ENCODE assay signal across 8 cellular contexts in the genomic region with DNA sequence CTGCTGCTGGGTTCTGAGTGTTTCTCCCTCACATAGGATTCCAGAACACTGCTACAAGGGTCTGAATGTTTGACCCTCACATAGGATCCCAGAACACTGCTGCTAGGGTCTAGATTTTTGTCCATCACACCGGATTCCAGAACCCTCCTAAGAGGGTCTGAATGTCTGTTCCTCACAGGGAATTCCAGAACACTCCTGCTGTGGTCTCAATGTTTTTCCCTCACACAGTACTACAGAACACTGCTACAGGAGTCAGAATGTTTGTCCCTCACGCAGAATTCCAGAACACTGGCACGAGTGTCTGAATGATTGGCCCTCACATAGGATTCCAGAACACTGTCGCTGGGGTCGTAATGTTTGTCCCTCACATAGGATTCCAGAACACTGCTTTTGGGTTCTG.
DNase-seq lines count a peak whose midpoint lies in the region; ATAC-seq, FAIRE-seq and TF ChIP-seq lines count a peak whose summit lies in the region.
"Not testable (repeated sequence)": the region's sequence is repeated elsewhere in the genome, so short reads cannot be mapped to it uniquely, and the experiment has no call there.

No MANE protein-coding gene starts in this region.

- not testable (repeated sequence) for H4K20me1 ChIP-seq in DND-41 (ENCODE audit: insufficient read depth, low read length); HepG2 (ENCODE audit: insufficient read depth, low read length)

- not testable (repeated sequence) for H3K4me3 ChIP-seq in DND-41 (ENCODE audit: low read depth in 1 of 2, low read length in 2 of 2); endodermal cell (ENCODE audit: low read length); right cardiac atrium (ENCODE audit: low read length); HepG2 (replicated peaks in 1 of 3; ENCODE audit: insufficient read depth in 1 of 3, low read depth in 2 of 3, low read length in 3 of 3)
- peak overlapping the region; percentile 11 to 23 for H3K4me3 ChIP-seq in muscle layer of duodenum (ENCODE audit: low read depth in 1 of 2, low read length in 2 of 2)
- peak overlapping the region in 4 of 5 donors; percentile 23 to 48 (median 26) for H3K4me3 ChIP-seq in subcutaneous abdominal adipose tissue (ENCODE audit: low read depth in 1 of 5, low read length in 5 of 5)

- H3K36me3 Mint-ChIP-seq in endodermal cell (ENCODE audit: low read depth); osteocyte (ENCODE audit: unreplicated experiment): not testable (repeated sequence)

- H2AFZ ChIP-seq in DND-41 (ENCODE audit: low read depth, low read length); HepG2 (ENCODE audit: low read length): not testable (repeated sequence)

- not testable (repeated sequence) for TF ChIP-seq EP300 in HepG2 (IDR thresholded peaks at IDR 0.05; ENCODE audit: low read depth in 2 of 2, low read length in 2 of 2); HepG2 (CRISPR knock-in tag; IDR thresholded peaks at IDR 0.05; ENCODE audit: borderline replicate concordance)

- not testable (repeated sequence) for H3K4me1 Mint-ChIP-seq in endodermal cell; osteocyte (ENCODE audit: unreplicated experiment)

- not testable (repeated sequence) for TF ChIP-seq CTCF in DND-41 (IDR thresholded peaks at IDR 0.05; ENCODE audit: borderline replicate concordance, extremely low read depth, low read length, poor library complexity, severe bottlenecking); endodermal cell (conservative IDR thresholded peaks at IDR 0.05); HepG2 (CRISPR knock-in tag; IDR thresholded peaks at IDR 0.05); osteocyte (IDR thresholded peaks at IDR 0.05)

- not testable (repeated sequence) for H3K27ac Mint-ChIP-seq in endodermal cell; osteocyte (ENCODE audit: unreplicated experiment)

- not testable (repeated sequence) for H3K4me3 Mint-ChIP-seq in endodermal cell; osteocyte (ENCODE audit: unreplicated experiment)

- H3K9me3 Mint-ChIP-seq in endodermal cell (peaks cover 100% of the 10 kb centered on the region), osteocyte (ENCODE audit: unreplicated experiment) (peaks cover 73% of the 10 kb centered on the region)

- in situ Hi-C loops in HepG2 (cut with HindIII; ENCODE audit: extremely low pct_ligation_motif_present, low pct_unique_long_range_greater_than_20kb): not testable (repeated sequence)

- not testable (repeated sequence) for BruUV-seq in HepG2 (replicated peaks; lab: Mats Ljungman, UMichigan)

- H3K4me2 ChIP-seq in DND-41 (ENCODE audit: insufficient read depth, low read length); HepG2 (ENCODE audit: low read depth, low read length): not testable (repeated sequence)

- not testable (repeated sequence) for H3K27me3 ChIP-seq in DND-41 (ENCODE audit: insufficient read depth, low read length, poor library complexity); endodermal cell (ENCODE audit: control insufficient read depth, insufficient read depth, low read length, poor library complexity, severe bottlenecking); right cardiac atrium (ENCODE audit: control insufficient read depth, insufficient read depth); HepG2 (ENCODE audit: control insufficient read depth in 1 of 2, insufficient read depth in 2 of 2, low read length in 2 of 2); muscle layer of duodenum (ENCODE audit: low read depth, low read length); subcutaneous abdominal adipose tissue (ENCODE audit: control insufficient read depth in 5 of 5, insufficient read depth in 4 of 5, low read length in 5 of 5)

- not testable (repeated sequence) for TF ChIP-seq RAD21 in HepG2 (CRISPR knock-in tag; IDR thresholded peaks at IDR 0.05)

- H3K27me3 Mint-ChIP-seq in endodermal cell (ENCODE audit: insufficient read depth): peaks cover 94% of the 10 kb centered on the region
- not testable (repeated sequence) for H3K27me3 Mint-ChIP-seq in osteocyte (ENCODE audit: unreplicated experiment)

- DNase-seq in DND-41; Right ventricle myocardium inferior (ENCODE audit: missing footprints); right cardiac atrium; HepG2 (ENCODE audit: low spot score): not testable (repeated sequence)
- DNase-seq in endodermal cell (peak; percentile 17), osteocyte (ENCODE audit: extremely low spot score, unreplicated experiment) (peak; percentile 40)

- not testable (repeated sequence) for H3K27ac ChIP-seq in DND-41 (ENCODE audit: low read length); endodermal cell (ENCODE audit: low read depth, low read length); right cardiac atrium (ENCODE audit: low read length); HepG2 (ENCODE audit: extremely low read length, insufficient read depth, low read length); muscle layer of duodenum (ENCODE audit: low read length); subcutaneous abdominal adipose tissue (ENCODE audit: low read depth, low read length)

- not testable (repeated sequence) for H3K9me3 ChIP-seq in DND-41 (ENCODE audit: insufficient read depth, low read length, severe bottlenecking); right cardiac atrium (ENCODE audit: control insufficient read depth, low read length)
- H3K9me3 ChIP-seq in endodermal cell (ENCODE audit: control insufficient read depth, low read length): peaks cover 73% of the 10 kb centered on the region
- peaks cover 35% of the 10 kb centered on the region for H3K9me3 ChIP-seq in HepG2 (ENCODE audit: low read length)
- peaks cover 63 to 98% of the 10 kb centered on the region in 2 donors for H3K9me3 ChIP-seq in muscle layer of duodenum (ENCODE audit: control insufficient read depth in 1 of 2, low read length in 2 of 2)
- H3K9me3 ChIP-seq in subcutaneous abdominal adipose tissue (ENCODE audit: control insufficient read depth in 5 of 5, low read length in 5 of 5): peaks cover 60 to 96% (median 69%) of the 10 kb centered on the region in 5 donors

- not testable (repeated sequence) for TF ChIP-seq POLR2A in HepG2 (IDR thresholded peaks at IDR 0.05; ENCODE audit: insufficient read depth in 1 of 2, low read depth in 2 of 2, low read length in 2 of 2)

- not testable (repeated sequence) for H3K36me3 ChIP-seq in DND-41 (ENCODE audit: insufficient read depth, low read length); endodermal cell (ENCODE audit: control insufficient read depth, insufficient read depth, low read length); HepG2 (replicated peaks in 1 of 2; ENCODE audit: control insufficient read depth in 1 of 2, insufficient read depth in 2 of 2, low read length in 2 of 2); muscle layer of duodenum (ENCODE audit: control insufficient read depth in 1 of 2, insufficient read depth in 2 of 2, low read length in 2 of 2); subcutaneous abdominal adipose tissue (ENCODE audit: control insufficient read depth in 5 of 5, insufficient read depth in 5 of 5, low read length in 5 of 5)

- ATAC-seq in DND-41 (ENCODE audit: insufficient read depth, low read depth) (peak; percentile 14; the same call in 1 of the 3 replicates), Right ventricle myocardium inferior (peak; percentile 12), right cardiac atrium (peak; percentile 48 to 60), HepG2 (peak; percentile 31)

- not testable (repeated sequence) for FAIRE-seq in HepG2 (lab: Jason Lieb, UNC)

- H3K79me2 ChIP-seq in DND-41 (ENCODE audit: insufficient read depth, low read length); HepG2 (ENCODE audit: insufficient read depth, low read length): not testable (repeated sequence)

- WGBS in endodermal cell (ENCODE audit: insufficient coverage in 1 of 2, insufficient read length in 1 of 2), 2 experiments: 58 to 68% methylated on average over 5 of the region's 5 CpGs
- 66% methylated on average over 5 of the region's 5 CpGs for WGBS in right cardiac atrium
- whole genome bisulfite sequencing in HepG2 (ENCODE audit: low lambda C conversion rate): 15% methylated on average over 5 of the region's 5 CpGs

- not testable (repeated sequence) for H3K4me1 ChIP-seq in DND-41 (ENCODE audit: insufficient read depth, low read length); endodermal cell (ENCODE audit: control insufficient read depth, insufficient read depth, low read length); right cardiac atrium (ENCODE audit: control insufficient read depth, insufficient read depth, low read length); HepG2 (ENCODE audit: insufficient read depth, low read length); muscle layer of duodenum (ENCODE audit: control insufficient read depth in 1 of 2, insufficient read depth in 2 of 2, low read length in 2 of 2); subcutaneous abdominal adipose tissue (ENCODE audit: control insufficient read depth in 5 of 5, insufficient read depth in 5 of 5, low read length in 5 of 5)

- intact Hi-C loops in Right ventricle myocardium inferior (cut with DNase I); right cardiac atrium (cut with DNase I); HepG2 (cut with micrococcal nuclease; ENCODE audit: unreplicated experiment): not testable (repeated sequence)

- not testable (repeated sequence) for H3K9ac ChIP-seq in DND-41 (ENCODE audit: low read depth, low read length); endodermal cell (ENCODE audit: extremely low read depth, low read length, poor library complexity, severe bottlenecking); HepG2 (ENCODE audit: insufficient read depth, low read depth, low read length); subcutaneous abdominal adipose tissue (ENCODE audit: low read length in 5 of 5)

- POLR2A ChIA-PET in HepG2 (lab: Yijun Ruan, JAX): not testable (repeated sequence)

- CTCF ChIA-PET in HepG2 (lab: Yijun Ruan, JAX; ENCODE audit: low intra/inter-chr PET ratio, low total read pairs): not testable (repeated sequence)
